In genomic region chrX:136259543-136259942, GRCh38 we compare ENCODE assay signal across 10 cellular contexts. TPM values are rescaled to one million over a fixed set of nuclear protein-coding genes. Genes with fewer than 3 reads are reported as not detected.
A peak's percentile ranks its signal among the peaks of the same experiment; 100 is the strongest.
DNase-seq lines count a peak whose midpoint lies in the region; ATAC-seq, FAIRE-seq and TF ChIP-seq lines count a peak whose summit lies in the region.
"Had no signal": no experiment of that assay in that cellular context is flagged by ENCODE, and none has a peak within 500 bp of the region (broad histone marks: within the 10 kb centered on the region; RNA-seq: fewer than 3 reads in every experiment).

No MANE protein-coding gene starts in this region.

- peaks cover 10 to 50% (median 37%) of the 10 kb centered on the region in 5 donors for H3K4me1 ChIP-seq in subcutaneous abdominal adipose tissue (ENCODE audit: control insufficient read depth in 5 of 5, insufficient read depth in 5 of 5, low read length in 5 of 5)
- no peaks in the 10 kb centered on the region for H3K4me1 ChIP-seq in left lung
- no peaks in the 10 kb centered on the region for H3K4me1 ChIP-seq in kidney (ENCODE audit: control insufficient read depth in 1 of 2, insufficient read depth in 1 of 2, low read depth in 1 of 2, low read length in 2 of 2)

- TF ChIP-seq CTCF in left lung (IDR thresholded peaks at IDR 0.05) (no peak), mesothelial cell of epicardium (IDR thresholded peaks at IDR 0.05; ENCODE audit: unreplicated experiment) (no peak), kidney (IDR thresholded peaks at IDR 0.05; ENCODE audit: borderline replicate concordance, extremely low read depth, insufficient read depth) (no peak)

- no peak for FAIRE-seq in kidney (lab: Jason Lieb, UNC)
- FAIRE-seq: A549 had no signal

- intact Hi-C loops in activated T-helper 2 cell treated with anti-CD3 and anti-CD28 coated beads, Interferon-gamma antibody, Interleukin-2, Interleukin-4, amounts not matched to agents 10 μg/mL and 5 μg/mL and 100 μg/mL, durations not matched to agents 14 hours and 24 hours and 36 hours (cut with micrococcal nuclease): loop anchor here (1.0 to 10.0 kb wide), 2 partner anchors 8 to 435 kb away; partner anchors contain the start of gene MAP7D3
- intact Hi-C loops in Right ventricle myocardium superior (cut with DNase I): loop anchor here (10.0 kb wide), 1 partner anchor 55 kb away; no protein-coding TSS in a partner anchor
- intact Hi-C loops in left lung (cut with DNase I): no loop called here
- intact Hi-C loops in kidney (cut with DNase I): no loop called here

- peak overlapping the region in 1 of 5 donors; percentile 60 for H3K9ac ChIP-seq in subcutaneous abdominal adipose tissue (ENCODE audit: low read length in 5 of 5)
- H3K9ac ChIP-seq in kidney (ENCODE audit: low read length in 2 of 2): no peak overlapping the region

- no peaks in the 10 kb centered on the region for H3K9me3 Mint-ChIP-seq in activated T-helper 2 cell treated with anti-CD3 and anti-CD28 coated beads, Interferon-gamma antibody, Interleukin-2, Interleukin-4, amounts not matched to agents 10 μg/mL and 5 μg/mL and 100 μg/mL, durations not matched to agents 14 hours and 24 hours and 36 hours
- peaks cover 4% of the 10 kb centered on the region for H3K9me3 Mint-ChIP-seq in mesothelial cell of epicardium

- peaks cover 21% of the 10 kb centered on the region for H3K4me1 Mint-ChIP-seq in activated T-helper 2 cell treated with anti-CD3 and anti-CD28 coated beads, Interferon-gamma antibody, Interleukin-2, Interleukin-4, amounts not matched to agents 10 μg/mL and 5 μg/mL and 100 μg/mL, durations not matched to agents 14 hours and 24 hours and 36 hours (ENCODE audit: low read depth)
- H3K4me1 Mint-ChIP-seq in mesothelial cell of epicardium: no peaks in the 10 kb centered on the region

- no peak for DNase-seq in activated CD4-positive, CD25-positive, alpha-beta regulatory T cell treated with anti-CD3 and anti-CD28 coated beads, Interleukin-2, amount 50 U/mL, for 72 hours
- no peak for DNase-seq in activated T-helper 2 cell treated with anti-CD3 and anti-CD28 coated beads, Interferon-gamma antibody, Interleukin-2, Interleukin-4, amounts not matched to agents 10 μg/mL and 5 μg/mL and 100 μg/mL, durations not matched to agents 14 hours and 24 hours and 36 hours (ENCODE audit: low spot score)
- DNase-seq in Right ventricle myocardium superior: no peak
- DNase-seq in left lung: no peak
- DNase-seq in mesothelial cell of epicardium (ENCODE audit: low spot score in 2 of 2, unreplicated experiment in 2 of 2): no peak
- no peak for DNase-seq in kidney
- DNase-seq: nephron progenitor cell had no signal

- H3K9me3 ChIP-seq in subcutaneous abdominal adipose tissue (ENCODE audit: control insufficient read depth in 5 of 5, low read length in 5 of 5) (no peaks in the 10 kb centered on the region), left lung (no peaks in the 10 kb centered on the region), kidney (ENCODE audit: control insufficient read depth in 1 of 2, low read length in 2 of 2) (no peaks in the 10 kb centered on the region)
- H3K9me3 ChIP-seq: A549 had no signal

- no peaks in the 10 kb centered on the region for H3K27me3 Mint-ChIP-seq in activated T-helper 2 cell treated with anti-CD3 and anti-CD28 coated beads, Interferon-gamma antibody, Interleukin-2, Interleukin-4, amounts not matched to agents 10 μg/mL and 5 μg/mL and 100 μg/mL, durations not matched to agents 14 hours and 24 hours and 36 hours (ENCODE audit: low read depth)
- H3K27me3 Mint-ChIP-seq in mesothelial cell of epicardium (ENCODE audit: low read depth): peaks cover 4% of the 10 kb centered on the region

- no peaks in the 10 kb centered on the region for H3K36me3 Mint-ChIP-seq in activated T-helper 2 cell treated with anti-CD3 and anti-CD28 coated beads, Interferon-gamma antibody, Interleukin-2, Interleukin-4, amounts not matched to agents 10 μg/mL and 5 μg/mL and 100 μg/mL, durations not matched to agents 14 hours and 24 hours and 36 hours (ENCODE audit: low read depth)
- no peaks in the 10 kb centered on the region for H3K36me3 Mint-ChIP-seq in mesothelial cell of epicardium

- peak overlapping the region; percentile 72 for H3K27ac Mint-ChIP-seq in activated T-helper 2 cell treated with anti-CD3 and anti-CD28 coated beads, Interferon-gamma antibody, Interleukin-2, Interleukin-4, amounts not matched to agents 10 μg/mL and 5 μg/mL and 100 μg/mL, durations not matched to agents 14 hours and 24 hours and 36 hours
- H3K27ac Mint-ChIP-seq in mesothelial cell of epicardium: no peak overlapping the region
- H3K27ac Mint-ChIP-seq: nephron progenitor cell had no signal

- no peaks in the 10 kb centered on the region for H3K36me3 ChIP-seq in subcutaneous abdominal adipose tissue (ENCODE audit: control insufficient read depth in 5 of 5, insufficient read depth in 5 of 5, low read length in 5 of 5)
- H3K36me3 ChIP-seq in left lung: no peaks in the 10 kb centered on the region
- no peaks in the 10 kb centered on the region for H3K36me3 ChIP-seq in kidney (ENCODE audit: control insufficient read depth in 1 of 2, insufficient read depth in 2 of 2, low read length in 2 of 2)

- peak; percentile 56 to 63 for ATAC-seq in activated CD4-positive, CD25-positive, alpha-beta regulatory T cell treated with anti-CD3 and anti-CD28 coated beads, Interleukin-2, amount 50 U/mL, for 24 hours
- ATAC-seq in Right ventricle myocardium superior (ENCODE audit: poor library complexity) (peak; percentile 45), left lung (no peak)
- ATAC-seq: A549 had no signal

- H3K27ac ChIP-seq in subcutaneous abdominal adipose tissue (ENCODE audit: low read depth, low read length) (peak overlapping the region; percentile 77), left lung (no peak overlapping the region), kidney (ENCODE audit: low read depth in 2 of 2, low read length in 2 of 2) (no peak overlapping the region)
- H3K27ac ChIP-seq: A549 had no signal

- no peak overlapping the region for H3K4me3 Mint-ChIP-seq in activated T-helper 2 cell treated with anti-CD3 and anti-CD28 coated beads, Interferon-gamma antibody, Interleukin-2, Interleukin-4, amounts not matched to agents 10 μg/mL and 5 μg/mL and 100 μg/mL, durations not matched to agents 14 hours and 24 hours and 36 hours (ENCODE audit: low read depth)
- H3K4me3 Mint-ChIP-seq in mesothelial cell of epicardium: no peak overlapping the region
- H3K4me3 Mint-ChIP-seq: nephron progenitor cell had no signal

- H3K4me3 ChIP-seq in subcutaneous abdominal adipose tissue (ENCODE audit: low read depth in 1 of 5, low read length in 5 of 5): no peak overlapping the region
- H3K4me3 ChIP-seq in left lung: no peak overlapping the region
- H3K4me3 ChIP-seq in kidney (ENCODE audit: low read length in 2 of 2): no peak overlapping the region
- H3K4me3 ChIP-seq: A549 had no signal

- H3K27me3 ChIP-seq in subcutaneous abdominal adipose tissue (ENCODE audit: control insufficient read depth in 5 of 5, insufficient read depth in 4 of 5, low read length in 5 of 5) (peaks cover 0 to 3% (median 0%) of the 10 kb centered on the region in 5 donors), left lung (no peaks in the 10 kb centered on the region)

RNA-seq across cellular contexts. Expression of gene MAP7D3, which starts 8.3 kb away (rescaled TPM):
- 28.1 and 28.6 TPM in 2 replicates for total RNA-seq in activated T-helper 2 cell treated with anti-CD3 and anti-CD28 coated beads, Interferon-gamma antibody, Interleukin-2, Interleukin-4, amounts not matched to agents 10 μg/mL and 5 μg/mL and 100 μg/mL, durations not matched to agents 14 hours and 24 hours and 36 hours
- 11.4 TPM for total RNA-seq in Right ventricle myocardium superior
- 1 to 10 TPM; 7.6 to 9.0 TPM for total RNA-seq in left lung
- total RNA-seq in mesothelial cell of epicardium: 10.3 to 10.6 TPM (median 10.4 TPM) in 3 replicates
- 13.9 TPM for total RNA-seq in kidney
- 5.7 TPM for polyA plus RNA-seq in kidney (ENCODE audit: insufficient read depth, low read depth, low replicate concordance)

RNA-seq across cellular contexts. Expression of gene ADGRG4, which starts 41.2 kb away (rescaled TPM):
- not detected in 2 replicates for total RNA-seq in activated T-helper 2 cell treated with anti-CD3 and anti-CD28 coated beads, Interferon-gamma antibody, Interleukin-2, Interleukin-4, amounts not matched to agents 10 μg/mL and 5 μg/mL and 100 μg/mL, durations not matched to agents 14 hours and 24 hours and 36 hours
- total RNA-seq in Right ventricle myocardium superior (not detected), left lung (under 1 TPM in 1 of 2 donors, not detected in 1; 0.03 TPM), mesothelial cell of epicardium (not detected in 3 replicates), kidney (0.13 TPM)
- not detected for polyA plus RNA-seq in kidney (ENCODE audit: insufficient read depth, low read depth, low replicate concordance)
- polyA plus RNA-seq: A549 had no signal

Comparison
In these comparisons a context has a peak if more than half of its experiments do, and no peak if none do; other contexts are left out.
1. intact Hi-C loops: an anchor here in activated T-helper 2 cell treated with anti-CD3 and anti-CD28 coated beads, Interferon-gamma antibody, Interleukin-2, Interleukin-4, amounts not matched to agents 10 μg/mL and 5 μg/mL and 100 μg/mL, durations not matched to agents 14 hours and 24 hours and 36 hours (1.0 to 10.0 kb wide) and Right ventricle myocardium superior (10.0 kb wide); none called in left lung and kidney.